Comparison of ENCODE assay signal across 1 cellular context in the genomic region with DNA sequence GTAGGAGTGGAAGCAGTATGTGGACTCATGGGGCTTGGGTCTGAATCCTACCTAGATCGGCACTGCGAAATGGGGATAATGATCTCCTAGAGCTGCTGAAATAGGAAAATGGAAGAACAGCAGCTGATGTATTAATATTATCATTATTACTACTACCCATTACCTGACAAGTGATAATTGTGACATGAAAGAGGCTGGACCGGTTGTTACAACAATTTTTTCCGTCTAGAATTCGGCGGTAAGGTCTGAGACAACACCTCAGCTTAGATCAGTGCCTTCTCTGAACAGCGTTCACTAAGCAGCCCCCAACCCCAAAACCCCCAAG.
TF ChIP-seq lines count a peak whose summit lies in the region.

No MANE protein-coding gene starts in this region.

TF ChIP-seq in HEK293, 187 proteins besides CTCF, POLR2A, EP300 and RAD21:
- peak; percentile 66 for TF ChIP-seq PATZ1 (tag by site-specific recombination; IDR thresholded peaks at IDR 0.05)
- peak; percentile 18 for TF ChIP-seq ZNF335 (tag by site-specific recombination; conservative IDR thresholded peaks at IDR 0.05)
